Comparison of ENCODE assay signal across 8 cellular contexts in genomic region chr16:30417447-30418349, GRCh38. TPM values are rescaled to one million over a fixed set of nuclear protein-coding genes. Genes with fewer than 3 reads are reported as not detected.
DNase-seq lines count a peak whose midpoint lies in the region; ATAC-seq and TF ChIP-seq lines count a peak whose summit lies in the region.

No MANE protein-coding gene starts in this region.

- peak overlapping the region; percentile 61 to 83 (median 72) for H3K4me3 Mint-ChIP-seq in CD4-positive, CD25-positive, alpha-beta regulatory T cell
- peak overlapping the region; percentile 52 for H3K4me3 Mint-ChIP-seq in activated T-helper 2 cell treated with anti-CD3 and anti-CD28 coated beads, Interferon-gamma antibody, Interleukin-2, Interleukin-4, amounts not matched to agents 10 μg/mL and 5 μg/mL and 100 μg/mL, durations not matched to agents 14 hours and 24 hours and 36 hours (ENCODE audit: low read depth)
- H3K4me3 Mint-ChIP-seq in natural killer cell treated with Interleukin-12 subunit alpha and Interleukin-12 subunit beta and Interleukin-15 and Interleukin-18, amount 100 ng/mL, for 72 hours: peak overlapping the region; percentile 51

- ATAC-seq in CD4-positive, CD25-positive, alpha-beta regulatory T cell (ENCODE audit: low read depth in 2 of 2): peak; percentile 92
- peak; percentile 78 for ATAC-seq in GM19395 (IDR thresholded peaks at IDR 0.05; ENCODE audit: unreplicated experiment)
- ATAC-seq in HG03565 (IDR thresholded peaks at IDR 0.05; ENCODE audit: unreplicated experiment): peak; percentile 80
- peak; percentile 94 to 96 for ATAC-seq in natural killer cell treated with Interleukin-12 subunit alpha and Interleukin-12 subunit beta and Interleukin-15 and Interleukin-18, amount 100 ng/mL, for 72 hours

- peaks cover 13% of the 10 kb centered on the region for H3K36me3 Mint-ChIP-seq in CD4-positive, CD25-positive, alpha-beta regulatory T cell
- H3K36me3 Mint-ChIP-seq in activated T-helper 2 cell treated with anti-CD3 and anti-CD28 coated beads, Interferon-gamma antibody, Interleukin-2, Interleukin-4, amounts not matched to agents 10 μg/mL and 5 μg/mL and 100 μg/mL, durations not matched to agents 14 hours and 24 hours and 36 hours (ENCODE audit: low read depth): peaks cover 56% of the 10 kb centered on the region
- H3K36me3 Mint-ChIP-seq in natural killer cell treated with Interleukin-12 subunit alpha and Interleukin-12 subunit beta and Interleukin-15 and Interleukin-18, amount 100 ng/mL, for 72 hours: peaks cover 9% of the 10 kb centered on the region

- POLR2A ChIA-PET in PC-9 (lab: Charles Lee; ENCODE audit: unreplicated experiment): interaction anchor here (0.5 to 1.3 kb wide), 10 partner anchors 8 to 473 kb away, joined by 3 to 16 read pairs (median 4); partner anchors contain the start of gene ZNF771

- no peaks in the 10 kb centered on the region for H3K9me3 ChIP-seq in CD4-positive, CD25-positive, alpha-beta regulatory T cell (ENCODE audit: control insufficient read depth in 2 of 2, low read length in 2 of 2)
- no peaks in the 10 kb centered on the region for H3K9me3 ChIP-seq in PC-9 (ENCODE audit: insufficient read depth, low read depth)

- H3F3A ChIP-seq in PC-9 (ENCODE audit: insufficient read depth, low read depth): peaks cover 46% of the 10 kb centered on the region

- peak overlapping the region; percentile 81 for H3K4me2 ChIP-seq in PC-9

- peaks cover 16% of the 10 kb centered on the region for H3K4me1 ChIP-seq in CD4-positive, CD25-positive, alpha-beta regulatory T cell (ENCODE audit: control insufficient read depth, insufficient read depth, low read length, poor library complexity, severe bottlenecking)
- H3K4me1 ChIP-seq in PC-9 (replicated peaks; ENCODE audit: insufficient read depth): peaks cover 7% of the 10 kb centered on the region; the same call in 1 of the 2 replicates

- peaks cover 3 to 22% (median 10%) of the 10 kb centered on the region in 4 donors for H3K4me1 Mint-ChIP-seq in CD4-positive, CD25-positive, alpha-beta regulatory T cell
- H3K4me1 Mint-ChIP-seq in activated T-helper 2 cell treated with anti-CD3 and anti-CD28 coated beads, Interferon-gamma antibody, Interleukin-2, Interleukin-4, amounts not matched to agents 10 μg/mL and 5 μg/mL and 100 μg/mL, durations not matched to agents 14 hours and 24 hours and 36 hours (ENCODE audit: low read depth): peaks cover 26% of the 10 kb centered on the region
- H3K4me1 Mint-ChIP-seq in natural killer cell treated with Interleukin-12 subunit alpha and Interleukin-12 subunit beta and Interleukin-15 and Interleukin-18, amount 100 ng/mL, for 72 hours (ENCODE audit: low read depth in 2 of 2): peaks cover 15% of the 10 kb centered on the region in 2 donors

- no peaks in the 10 kb centered on the region for H3K9me3 Mint-ChIP-seq in CD4-positive, CD25-positive, alpha-beta regulatory T cell
- H3K9me3 Mint-ChIP-seq in activated T-helper 2 cell treated with anti-CD3 and anti-CD28 coated beads, Interferon-gamma antibody, Interleukin-2, Interleukin-4, amounts not matched to agents 10 μg/mL and 5 μg/mL and 100 μg/mL, durations not matched to agents 14 hours and 24 hours and 36 hours: no peaks in the 10 kb centered on the region
- H3K9me3 Mint-ChIP-seq in natural killer cell treated with Interleukin-12 subunit alpha and Interleukin-12 subunit beta and Interleukin-15 and Interleukin-18, amount 100 ng/mL, for 72 hours: no peaks in the 10 kb centered on the region

- H3K9me2 ChIP-seq in PC-9 (ENCODE audit: insufficient read depth): no peaks in the 10 kb centered on the region

- TF ChIP-seq CTCF in PC-9 (conservative IDR thresholded peaks at IDR 0.05): no peak
- TF ChIP-seq CTCF in fibroblast of pulmonary artery (IDR thresholded peaks at IDR 0.05; ENCODE audit: low read length, missing control alignments): no peak

- H3K27ac ChIP-seq in CD4-positive, CD25-positive, alpha-beta regulatory T cell (ENCODE audit: insufficient read depth, low read length, poor library complexity, severe bottlenecking): peak overlapping the region; percentile 82
- H3K27ac ChIP-seq in PC-9: peak overlapping the region; percentile 49; the same call in 1 of the 2 replicates

- DNase-seq in CD4-positive, CD25-positive, alpha-beta regulatory T cell: peak; percentile 79 to 97 (median 91)
- DNase-seq in PC-9 (peak; percentile 81 to 94), fibroblast of pulmonary artery (ENCODE audit: low read depth) (peak; percentile 94)
- DNase-seq in activated T-helper 2 cell treated with anti-CD3 and anti-CD28 coated beads, Interferon-gamma antibody, Interleukin-2, Interleukin-4, amounts not matched to agents 10 μg/mL and 5 μg/mL and 100 μg/mL, durations not matched to agents 14 hours and 24 hours and 36 hours (ENCODE audit: low spot score): peak; percentile 88
- DNase-seq in natural killer cell treated with Interleukin-12 subunit alpha and Interleukin-12 subunit beta and Interleukin-15 and Interleukin-18, amount 100 ng/mL, for 72 hours (ENCODE audit: low spot score): peak; percentile 91
- peak; percentile 85 for DNase-seq in stimulated activated naive CD4-positive, alpha-beta T cell treated with Interleukin-2 at 50 U/mL for 16 hours (lab: John Stamatoyannopoulos, UW)

- no peaks in the 10 kb centered on the region for H4K20me1 ChIP-seq in PC-9 (ENCODE audit: insufficient read depth)

- CTCF ChIA-PET in PC-9 (lab: Charles Lee): interaction anchor here (0.6 to 1.5 kb wide), 5 partner anchors 8 to 216 kb away, joined by 3 to 11 read pairs (median 5); partner anchors contain the start of gene DCTPP1

- H3K4me3 ChIP-seq in CD4-positive, CD25-positive, alpha-beta regulatory T cell (ENCODE audit: low read depth, low read length): peak overlapping the region; percentile 59
- H3K4me3 ChIP-seq in PC-9: peak overlapping the region; percentile 69
- peak overlapping the region; percentile 53 for H3K4me3 ChIP-seq in fibroblast of pulmonary artery (replicated peaks; ENCODE audit: low read depth, low read length)

- no peaks in the 10 kb centered on the region for H3K27me3 ChIP-seq in CD4-positive, CD25-positive, alpha-beta regulatory T cell (ENCODE audit: control insufficient read depth, insufficient read depth, low read length)
- no peaks in the 10 kb centered on the region for H3K27me3 ChIP-seq in PC-9 (ENCODE audit: insufficient read depth, low read depth)

- peak overlapping the region; percentile 88 for H2AFZ ChIP-seq in PC-9

- H3K27me3 Mint-ChIP-seq in CD4-positive, CD25-positive, alpha-beta regulatory T cell: no peaks in the 10 kb centered on the region
- no peaks in the 10 kb centered on the region for H3K27me3 Mint-ChIP-seq in activated T-helper 2 cell treated with anti-CD3 and anti-CD28 coated beads, Interferon-gamma antibody, Interleukin-2, Interleukin-4, amounts not matched to agents 10 μg/mL and 5 μg/mL and 100 μg/mL, durations not matched to agents 14 hours and 24 hours and 36 hours (ENCODE audit: low read depth)
- H3K27me3 Mint-ChIP-seq in natural killer cell treated with Interleukin-12 subunit alpha and Interleukin-12 subunit beta and Interleukin-15 and Interleukin-18, amount 100 ng/mL, for 72 hours: no peaks in the 10 kb centered on the region

- no TSS peak for BruUV-seq in PC-9 (replicated peaks; lab: Mats Ljungman, UMichigan)

- H3K27ac Mint-ChIP-seq in CD4-positive, CD25-positive, alpha-beta regulatory T cell: peak overlapping the region; percentile 5 to 84 (median 53)
- H3K27ac Mint-ChIP-seq in activated T-helper 2 cell treated with anti-CD3 and anti-CD28 coated beads, Interferon-gamma antibody, Interleukin-2, Interleukin-4, amounts not matched to agents 10 μg/mL and 5 μg/mL and 100 μg/mL, durations not matched to agents 14 hours and 24 hours and 36 hours: no peak overlapping the region
- H3K27ac Mint-ChIP-seq in natural killer cell treated with Interleukin-12 subunit alpha and Interleukin-12 subunit beta and Interleukin-15 and Interleukin-18, amount 100 ng/mL, for 72 hours: no peak overlapping the region

- H3K79me2 ChIP-seq in PC-9 (ENCODE audit: low read depth): no peaks in the 10 kb centered on the region

- intact Hi-C loops in PC-9 (cut with micrococcal nuclease; ENCODE audit: unreplicated experiment): no loop called here
- intact Hi-C loops in activated T-helper 2 cell treated with anti-CD3 and anti-CD28 coated beads, Interferon-gamma antibody, Interleukin-2, Interleukin-4, amounts not matched to agents 10 μg/mL and 5 μg/mL and 100 μg/mL, durations not matched to agents 14 hours and 24 hours and 36 hours (cut with micrococcal nuclease): no loop called here

- H3K36me3 ChIP-seq in CD4-positive, CD25-positive, alpha-beta regulatory T cell (ENCODE audit: control insufficient read depth, insufficient read depth, low read length): peaks cover 3% of the 10 kb centered on the region
- peaks cover 6% of the 10 kb centered on the region; the same call in 1 of the 2 replicates for H3K36me3 ChIP-seq in PC-9 (ENCODE audit: low read depth)

RNA-seq across cellular contexts. Expression of gene ZNF771, which starts 10.3 kb away (rescaled TPM):
- 2.3 TPM for total RNA-seq in CD4-positive, CD25-positive, alpha-beta regulatory T cell
- polyA plus RNA-seq in CD4-positive, CD25-positive, alpha-beta regulatory T cell: 1 to 10 TPM; 1.7 to 3.8 (median 3.3) TPM
- 19.0 and 21.9 TPM in 2 replicates for total RNA-seq in PC-9 (2021)
- 8.3 and 9.3 TPM in 2 replicates for total RNA-seq in activated T-helper 2 cell treated with anti-CD3 and anti-CD28 coated beads, Interferon-gamma antibody, Interleukin-2, Interleukin-4, amounts not matched to agents 10 μg/mL and 5 μg/mL and 100 μg/mL, durations not matched to agents 14 hours and 24 hours and 36 hours
- total RNA-seq in natural killer cell treated with Interleukin-12 subunit alpha and Interleukin-12 subunit beta and Interleukin-15 and Interleukin-18, amount 100 ng/mL, for 72 hours: 1 to 10 TPM; 3.4 to 7.3 TPM

RNA-seq across cellular contexts. Expression of gene DCTPP1, which starts 12.1 kb away (rescaled TPM):
- total RNA-seq in CD4-positive, CD25-positive, alpha-beta regulatory T cell: 20.1 TPM
- polyA plus RNA-seq in CD4-positive, CD25-positive, alpha-beta regulatory T cell: 100 to 1,000 TPM in 3 of 4 donors, 10 to 100 TPM in 1; 93.5 to 110 (median 103) TPM
- total RNA-seq in PC-9 (2021): 80.4 and 109 TPM in 2 replicates
- total RNA-seq in activated T-helper 2 cell treated with anti-CD3 and anti-CD28 coated beads, Interferon-gamma antibody, Interleukin-2, Interleukin-4, amounts not matched to agents 10 μg/mL and 5 μg/mL and 100 μg/mL, durations not matched to agents 14 hours and 24 hours and 36 hours: 127 and 128 TPM in 2 replicates
- 100 to 1,000 TPM in 1 of 2 donors, 10 to 100 TPM in 1; 95.9 to 155 TPM for total RNA-seq in natural killer cell treated with Interleukin-12 subunit alpha and Interleukin-12 subunit beta and Interleukin-15 and Interleukin-18, amount 100 ng/mL, for 72 hours

RNA-seq across cellular contexts. Expression of gene ZNF48, which starts 22.5 kb away (rescaled TPM):
- 6.0 TPM for total RNA-seq in CD4-positive, CD25-positive, alpha-beta regulatory T cell
- polyA plus RNA-seq in CD4-positive, CD25-positive, alpha-beta regulatory T cell: 1 to 10 TPM; 4.5 to 8.0 (median 6.7) TPM
- 20.1 and 25.9 TPM in 2 replicates for total RNA-seq in PC-9 (2021)
- total RNA-seq in activated T-helper 2 cell treated with anti-CD3 and anti-CD28 coated beads, Interferon-gamma antibody, Interleukin-2, Interleukin-4, amounts not matched to agents 10 μg/mL and 5 μg/mL and 100 μg/mL, durations not matched to agents 14 hours and 24 hours and 36 hours: 13.4 TPM in 2 replicates
- 10 to 100 TPM; 10.2 to 14.7 TPM for total RNA-seq in natural killer cell treated with Interleukin-12 subunit alpha and Interleukin-12 subunit beta and Interleukin-15 and Interleukin-18, amount 100 ng/mL, for 72 hours

RNA-seq across cellular contexts. Expression of gene SEPHS2, which starts 28.0 kb away (rescaled TPM):
- total RNA-seq in CD4-positive, CD25-positive, alpha-beta regulatory T cell: 26.0 TPM
- polyA plus RNA-seq in CD4-positive, CD25-positive, alpha-beta regulatory T cell: 10 to 100 TPM; 76.4 to 89.8 (median 81.5) TPM
- total RNA-seq in PC-9 (2021): 66.8 and 67.2 TPM in 2 replicates
- 82.9 and 84.1 TPM in 2 replicates for total RNA-seq in activated T-helper 2 cell treated with anti-CD3 and anti-CD28 coated beads, Interferon-gamma antibody, Interleukin-2, Interleukin-4, amounts not matched to agents 10 μg/mL and 5 μg/mL and 100 μg/mL, durations not matched to agents 14 hours and 24 hours and 36 hours
- total RNA-seq in natural killer cell treated with Interleukin-12 subunit alpha and Interleukin-12 subunit beta and Interleukin-15 and Interleukin-18, amount 100 ng/mL, for 72 hours: 10 to 100 TPM; 84.7 to 91.4 TPM

RNA-seq across cellular contexts. Expression of gene SEPTIN1, which starts 35.3 kb away (rescaled TPM):
- total RNA-seq in CD4-positive, CD25-positive, alpha-beta regulatory T cell: 198 TPM
- polyA plus RNA-seq in CD4-positive, CD25-positive, alpha-beta regulatory T cell: 100 to 1,000 TPM; 157 to 205 (median 170) TPM
- 6.7 and 7.6 TPM in 2 replicates for total RNA-seq in PC-9 (2021)
- 169 and 173 TPM in 2 replicates for total RNA-seq in activated T-helper 2 cell treated with anti-CD3 and anti-CD28 coated beads, Interferon-gamma antibody, Interleukin-2, Interleukin-4, amounts not matched to agents 10 μg/mL and 5 μg/mL and 100 μg/mL, durations not matched to agents 14 hours and 24 hours and 36 hours
- total RNA-seq in natural killer cell treated with Interleukin-12 subunit alpha and Interleukin-12 subunit beta and Interleukin-15 and Interleukin-18, amount 100 ng/mL, for 72 hours: 100 to 1,000 TPM; 192 to 207 TPM

Comparison
In these comparisons a context has a peak if more than half of its experiments do, and no peak if none do; other contexts are left out.
1. Peak in every context shown above with its lines: DNase-seq, ATAC-seq, H3K4me3 ChIP-seq and H3K27ac ChIP-seq.
2. H3K27ac Mint-ChIP-seq: peak in CD4-positive, CD25-positive, alpha-beta regulatory T cell (3 of 3); none in activated T-helper 2 cell treated with anti-CD3 and anti-CD28 coated beads, Interferon-gamma antibody, Interleukin-2, Interleukin-4, amounts not matched to agents 10 μg/mL and 5 μg/mL and 100 μg/mL, durations not matched to agents 14 hours and 24 hours and 36 hours (single experiment) and natural killer cell treated with Interleukin-12 subunit alpha and Interleukin-12 subunit beta and Interleukin-15 and Interleukin-18, amount 100 ng/mL, for 72 hours (0 of 2).